23 cellular contexts compared by ENCODE assay signal in genomic region chr12:107064687-107065086, GRCh38.
"Had no signal": no experiment of that assay in that cellular context is flagged by ENCODE, and none has a peak within 500 bp of the region (broad histone marks: within the 10 kb centered on the region; RNA-seq: fewer than 3 reads in every experiment).

No MANE protein-coding gene starts in this region.

- ATAC-seq: effector memory CD8-positive, alpha-beta T cell; esophagus mucosa; gastrocnemius medialis; heart right ventricle; left cardiac atrium; left lung; left ventricle myocardium superior; lower lobe of right lung had no signal

- DNase-seq: colonic mucosa; cortex of kidney; effector CD8-positive, alpha-beta T cell; effector memory CD8-positive, alpha-beta T cell; endodermal cell; erythroblast; esophagus squamous epithelium; foreskin fibroblast; foreskin melanocyte; gastrocnemius medialis; glutamatergic neuron; head of caudate nucleus; heart right ventricle; hippocampal formation; left cardiac atrium; left lung; left ventricle myocardium superior; lower lobe of right lung; mesenchymal stem cell; midbrain had no signal

- H3K27me3 Mint-ChIP-seq: dendritic cell treated with granulocyte-macrophage colony-stimulating factor and Interleukin-4, amounts not matched to agents 40 ng/mL and 50 ng/mL, for 4 days; effector memory CD8-positive, alpha-beta T cell had no signal

- H3K27me3 ChIP-seq: colonic mucosa, esophagus squamous epithelium, gastrocnemius medialis, heart right ventricle, left lung had no signal

- H3K4me3 Mint-ChIP-seq: dendritic cell treated with granulocyte-macrophage colony-stimulating factor and Interleukin-4, amounts not matched to agents 40 ng/mL and 50 ng/mL, for 4 days; endodermal cell had no signal

- H3K4me1 ChIP-seq: colonic mucosa, esophagus squamous epithelium, gastrocnemius medialis, heart right ventricle, left lung, lower lobe of right lung had no signal

- H3K36me3 ChIP-seq: colonic mucosa, esophagus squamous epithelium, gastrocnemius medialis, lower lobe of right lung had no signal

- H3K27ac ChIP-seq: colonic mucosa, epithelial cell of prostate, esophagus squamous epithelium, gastrocnemius medialis, heart right ventricle, left lung, lower lobe of right lung had no signal

- H3K27ac Mint-ChIP-seq: dendritic cell treated with granulocyte-macrophage colony-stimulating factor and Interleukin-4, amounts not matched to agents 40 ng/mL and 50 ng/mL, for 4 days; effector memory CD8-positive, alpha-beta T cell; endodermal cell had no signal

- H3K4me1 Mint-ChIP-seq: endodermal cell had no signal

- H3K9me3 Mint-ChIP-seq: dendritic cell treated with granulocyte-macrophage colony-stimulating factor and Interleukin-4, amounts not matched to agents 40 ng/mL and 50 ng/mL, for 4 days had no signal

- H3K4me3 ChIP-seq: colonic mucosa, esophagus squamous epithelium, gastrocnemius medialis, heart right ventricle, left lung, lower lobe of right lung had no signal
